17 cellular contexts compared by ENCODE assay signal in genomic region chr1:41617336-41617735, GRCh38.
"Had no signal": no experiment of that assay in that cellular context is flagged by ENCODE, and none has a peak within 500 bp of the region (broad histone marks: within the 10 kb centered on the region; RNA-seq: fewer than 3 reads in every experiment).

No MANE protein-coding gene starts in this region.

- H3K36me3 ChIP-seq: right lobe of liver, thoracic aorta had no signal

- H3K27ac ChIP-seq: epithelial cell of prostate, right lobe of liver, thoracic aorta, VCaP had no signal

- H3K9me3 ChIP-seq: right lobe of liver, thoracic aorta had no signal

- H3K27me3 ChIP-seq: right lobe of liver had no signal

- ATAC-seq: activated CD4-positive, CD25-positive, alpha-beta regulatory T cell treated with anti-CD3 and anti-CD28 coated beads, Interleukin-2, amount 50 U/mL, for 24 hours; activated CD8-positive, alpha-beta T cell treated with anti-CD3 and anti-CD28 coated beads, Interleukin-2, amount 10 ng/mL, durations not matched to agents 7 days and 5 days; activated T-cell treated with anti-CD3 and anti-CD28 coated beads, Interleukin-2, amount 50 U/mL, for 4 hours; SK-N-SH treated with all-trans-retinoic acid at 6 μM for 48 hours; stimulated activated effector memory CD8-positive, alpha-beta T cell treated with anti-CD3 and anti-CD28 coated beads, Interleukin-12 subunit alpha, Interleukin-12 subunit beta, amount 100 ng/mL, for 72 hours had no signal

- H3K4me3 ChIP-seq: coronary artery, right lobe of liver, skin epidermis, thoracic aorta had no signal

- DNase-seq: activated CD4-positive, alpha-beta T cell treated with anti-CD3 and anti-CD28 coated beads, Interleukin-2, amount 10 ng/mL, durations not matched to agents 7 days and 5 days; activated CD8-positive, alpha-beta T cell treated with anti-CD3 and anti-CD28 coated beads, Interleukin-2, amount 10 ng/mL, durations not matched to agents 7 days and 5 days; activated naive CD4-positive, alpha-beta T cell; activated naive CD8-positive, alpha-beta T cell treated with anti-CD3 and anti-CD28 coated beads, Interleukin-2, amount 10 ng/mL, durations not matched to agents 7 days and 5 days; activated T-cell treated with anti-CD3 and anti-CD28 coated beads, Interleukin-2, amount 50 U/mL, for 4 hours; amniotic stem cell; nephron progenitor cell; stimulated activated CD4-positive, alpha-beta T cell treated with anti-CD3 and anti-CD28 coated beads, Interleukin-2, amount 100 ng/mL, for 24 hours had no signal
